ENCODE assay signal across 8 cellular contexts in genomic region chr14:20624495-20625070, GRCh38. TPM values are rescaled to one million over a fixed set of nuclear protein-coding genes. Genes with fewer than 3 reads are reported as not detected.
DNase-seq lines count a peak whose midpoint lies in the region; ATAC-seq and TF ChIP-seq lines count a peak whose summit lies in the region.

No MANE protein-coding gene starts in this region.

- peaks cover 0 to 4% of the 10 kb centered on the region in 2 donors for H3K9me3 ChIP-seq in neuronal stem cell (replicated peaks in 1 of 2; ENCODE audit: control insufficient read depth in 2 of 2, insufficient read depth in 1 of 2, low read depth in 1 of 2, low read length in 2 of 2)

- H3K4ac ChIP-seq in neuronal stem cell (ENCODE audit: low read length), result no peak overlapping the region

- peaks cover 7 to 84% (median 36%) of the 10 kb centered on the region in 3 experiments for H3K27me3 ChIP-seq in neuronal stem cell (ENCODE audit: control insufficient read depth in 3 of 3, insufficient read depth in 3 of 3, low read depth in 1 of 3, low read length in 3 of 3)

- H2AK5ac ChIP-seq in neuronal stem cell (ENCODE audit: low read depth, low read length), result no peak overlapping the region

- H4K8ac ChIP-seq in neuronal stem cell (ENCODE audit: low read depth, low read length), result no peak overlapping the region

- H3K79me1 ChIP-seq in neuronal stem cell (ENCODE audit: low read depth, low read length), result no peaks in the 10 kb centered on the region

- H3K4me1 ChIP-seq in neuronal stem cell (ENCODE audit: control insufficient read depth in 2 of 2, insufficient read depth in 1 of 2, low read depth in 1 of 2, low read length in 2 of 2), result peaks cover 11 to 14% of the 10 kb centered on the region in 2 donors

- no peak overlapping the region for H3K27ac ChIP-seq in neuronal stem cell (replicated peaks; ENCODE audit: low read length)

- no peak overlapping the region for H3K9ac ChIP-seq in neuronal stem cell (ENCODE audit: low read depth, low read length, poor library complexity)

- H3K36me3 ChIP-seq in neuronal stem cell (replicated peaks in 1 of 2; ENCODE audit: control insufficient read depth in 2 of 2, insufficient read depth in 2 of 2, low read length in 2 of 2), result no peaks in the 10 kb centered on the region

- no peak overlapping the region for H2BK5ac ChIP-seq in neuronal stem cell (ENCODE audit: low read length)

- no peak overlapping the region for H4K91ac ChIP-seq in neuronal stem cell (ENCODE audit: low read depth, low read length, poor library complexity)

- peak overlapping the region; percentile 53 for H2AFZ ChIP-seq in neuronal stem cell (ENCODE audit: low read length)

- no peak overlapping the region for H2BK15ac ChIP-seq in neuronal stem cell (ENCODE audit: low read length)

- peak; percentile 43 to 44 for ATAC-seq in activated CD4-positive, CD25-positive, alpha-beta regulatory T cell treated with anti-CD3 and anti-CD28 coated beads, Interleukin-2, amount 50 U/mL, for 24 hours
- ATAC-seq in HG02840 (IDR thresholded peaks at IDR 0.05; ENCODE audit: low FRiP score, unreplicated experiment), result no peak

- no peak overlapping the region for H2BK12ac ChIP-seq in neuronal stem cell (ENCODE audit: low read length)

- no peak overlapping the region for H3K14ac ChIP-seq in neuronal stem cell (ENCODE audit: low read length)

- no peak overlapping the region for H3K23ac ChIP-seq in neuronal stem cell (ENCODE audit: low read depth, low read length, poor library complexity)

- no peak overlapping the region for H2BK120ac ChIP-seq in neuronal stem cell (ENCODE audit: low read depth, low read length)

- peak overlapping the region; percentile 68 for H3K4me2 ChIP-seq in neuronal stem cell (ENCODE audit: insufficient read depth, low read length, poor library complexity, severe bottlenecking)

- no peak overlapping the region for H3K18ac ChIP-seq in neuronal stem cell (ENCODE audit: low read length)

- H3K4me3 ChIP-seq in foreskin fibroblast (ENCODE audit: low read depth in 1 of 2, low read length in 2 of 2) (peak overlapping the region; percentile 39 to 55), neuronal stem cell (ENCODE audit: low read length in 2 of 2) (peak overlapping the region; percentile 45 to 68)

- no CpG with 5 or more reads among the region's 22 CpGs for WGBS in neuronal stem cell (ENCODE audit: extremely low coverage in 2 of 2, insufficient read length in 2 of 2, insufficient replicate concordance in 1 of 2), 2 donors

- no peak for TF ChIP-seq CTCF in foreskin fibroblast (IDR thresholded peaks at IDR 0.05; ENCODE audit: low read depth, low read length)

- DNase-seq in activated CD4-positive, CD25-positive, alpha-beta regulatory T cell (lab: John Stamatoyannopoulos, UW), result no peak
- peak; percentile 22 for DNase-seq in NCI-H2227 treated with DMSO at 0.1 percent for 48 hours (lab: John Stamatoyannopoulos, UW)
- peak; percentile 62 to 65 for DNase-seq in activated T-cell treated with anti-CD3 and anti-CD28 coated beads, Interleukin-2, amount 50 U/mL, for 48 hours
- peak; percentile 62 to 80 for DNase-seq in foreskin fibroblast
- no peak for DNase-seq in neuronal stem cell (ENCODE audit: low spot score)
- DNase-seq in NCI-H2196 (lab: John Stamatoyannopoulos, UW; ENCODE audit: unreplicated experiment), result no peak

RNA-seq across cellular contexts. Expression of gene OR6S1, which starts 16.9 kb away (rescaled TPM):
- not detected for polyA plus RNA-seq in neuronal stem cell (2013, experiment 1 of 2)
- not detected for polyA plus RNA-seq in neuronal stem cell (2013, experiment 2 of 2)

RNA-seq across cellular contexts. Expression of gene RNASE12, which starts 33.4 kb away (rescaled TPM):
- polyA plus RNA-seq in neuronal stem cell (2013, experiment 1 of 2), result not detected
- not detected for polyA plus RNA-seq in neuronal stem cell (2013, experiment 2 of 2)

RNA-seq across cellular contexts. Expression of gene RNASE11, which starts 36.8 kb away (rescaled TPM):
- polyA plus RNA-seq in neuronal stem cell (2013, experiment 1 of 2), result not detected
- polyA plus RNA-seq in neuronal stem cell (2013, experiment 2 of 2), result not detected

RNA-seq across cellular contexts. Expression of gene RNASE4, which starts 59.8 kb away (rescaled TPM):
- polyA plus RNA-seq in neuronal stem cell (2013, experiment 1 of 2), result 3.2 TPM
- 4.0 TPM for polyA plus RNA-seq in neuronal stem cell (2013, experiment 2 of 2)

Comparison
In these comparisons a context has a peak if more than half of its experiments do, and no peak if none do; other contexts are left out.
1. DNase-seq: peak in NCI-H2227 treated with DMSO at 0.1 percent for 48 hours (single experiment), activated T-cell treated with anti-CD3 and anti-CD28 coated beads, Interleukin-2, amount 50 U/mL, for 48 hours (2 of 2) and foreskin fibroblast (2 of 2); none in activated CD4-positive, CD25-positive, alpha-beta regulatory T cell (0 of 4), neuronal stem cell (single experiment) and NCI-H2196 (single experiment).